ENCODE assay signal across 15 cellular contexts in the genomic region with DNA sequence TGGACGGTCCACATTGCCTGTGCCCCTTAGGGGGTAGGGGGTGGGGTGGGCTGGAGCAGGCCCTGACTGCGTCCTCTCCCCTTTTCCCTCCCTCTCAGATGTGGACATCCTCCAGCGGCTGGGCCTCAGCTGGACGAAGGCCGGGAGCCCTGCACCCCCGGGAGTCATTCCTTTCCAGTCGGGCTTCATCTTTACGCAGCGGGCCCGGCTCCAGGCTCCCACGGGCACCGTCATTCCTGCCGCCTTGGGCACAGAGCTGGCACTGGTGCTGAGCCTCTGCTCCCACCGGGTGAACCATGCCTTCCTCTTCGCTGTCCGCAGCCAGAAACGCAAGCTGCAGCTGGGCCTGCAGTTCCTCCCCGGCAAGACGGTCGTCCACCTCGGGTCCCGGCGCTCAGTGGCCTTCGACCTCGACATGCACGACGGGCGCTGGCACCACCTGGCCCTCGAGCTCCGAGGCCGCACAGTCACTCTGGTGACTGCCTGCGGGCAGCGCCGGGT. TPM values are rescaled to one million over a fixed set of nuclear protein-coding genes. Genes with fewer than 3 reads are reported as not detected.
DNase-seq lines count a peak whose midpoint lies in the region; TF ChIP-seq lines count a peak whose summit lies in the region.
"Had no signal": no experiment of that assay in that cellular context is flagged by ENCODE, and none has a peak within 500 bp of the region (broad histone marks: within the 10 kb centered on the region; RNA-seq: fewer than 3 reads in every experiment).

No MANE protein-coding gene starts in this region.

- H3K36me3 ChIP-seq in BLaER1 treated with 17β-estradiol and CSF1 and Interleukin-3, amounts not matched to agents 10 nM and 100 nM = peaks cover 35 to 80% (median 70%) of the 10 kb centered on the region in 11 experiments; a peak in 21 of 22 replicates
- H3K36me3 ChIP-seq in neuronal stem cell (replicated peaks in 1 of 2; ENCODE audit: control insufficient read depth in 2 of 2, insufficient read depth in 2 of 2, low read length in 2 of 2) (peaks cover 0 to 17% of the 10 kb centered on the region in 2 donors), tibial artery (peaks cover 0 to 6% (median 0%) of the 10 kb centered on the region in 3 donors), mesendoderm (ENCODE audit: control insufficient read depth, insufficient read depth, low read length) (peaks cover 1% of the 10 kb centered on the region)
- H3K36me3 ChIP-seq: BE2C had no signal

- no peak overlapping the region for H3K23ac ChIP-seq in neuronal stem cell (ENCODE audit: low read depth, low read length, poor library complexity)
- H3K23ac ChIP-seq in mesendoderm (ENCODE audit: low read length) = no peak overlapping the region

- H2BK12ac ChIP-seq in neuronal stem cell (ENCODE audit: low read length) = no peak overlapping the region

- H3K56ac ChIP-seq in mesendoderm (ENCODE audit: low read length) = no peak overlapping the region

- no peak overlapping the region for H2AK5ac ChIP-seq in neuronal stem cell (ENCODE audit: low read depth, low read length)
- H2AK5ac ChIP-seq in mesendoderm (ENCODE audit: low read length) = no peak overlapping the region

- H3K27me3 ChIP-seq in BLaER1 treated with 17β-estradiol and CSF1 and Interleukin-3, amounts not matched to agents 10 nM and 100 nM = no peaks in the 10 kb centered on the region
- H3K27me3 ChIP-seq in neuronal stem cell (ENCODE audit: control insufficient read depth in 3 of 3, insufficient read depth in 3 of 3, low read depth in 1 of 3, low read length in 3 of 3) (no peaks in the 10 kb centered on the region), tibial artery (no peaks in the 10 kb centered on the region), mesendoderm (ENCODE audit: insufficient read depth, low read length, poor library complexity) (no peaks in the 10 kb centered on the region)

- DNase-seq in coronary artery (ENCODE audit: low spot score) (no peak), neuronal stem cell (ENCODE audit: low spot score) (no peak), tibial artery (peak in 1 of 2 donors; percentile 83), OCI-M1 (lab: John Stamatoyannopoulos, UW) (no peak), GM19240 (ENCODE audit: insufficient read length, low spot score) (no peak), mesendoderm (no peak)
- DNase-seq: BE2C; Caco-2; CD8-positive, alpha-beta memory T cell; DMS 273 treated with DMSO at 0.1 percent for 48 hours; H7 had no signal

- H3K9me3 ChIP-seq in BLaER1 treated with 17β-estradiol and CSF1 and Interleukin-3, amounts not matched to agents 10 nM and 100 nM (replicated peaks in 1 of 11) = peaks cover 0 to 5% (median 0%) of the 10 kb centered on the region in 11 experiments; a peak in 1 of 22 replicates
- peaks cover 0 to 2% of the 10 kb centered on the region in 2 donors for H3K9me3 ChIP-seq in neuronal stem cell (replicated peaks in 1 of 2; ENCODE audit: control insufficient read depth in 2 of 2, insufficient read depth in 1 of 2, low read depth in 1 of 2, low read length in 2 of 2)
- H3K9me3 ChIP-seq in tibial artery = no peaks in the 10 kb centered on the region
- H3K9me3 ChIP-seq: A549, BE2C, Caco-2 had no signal

- no peak overlapping the region for H3K14ac ChIP-seq in neuronal stem cell (ENCODE audit: low read length)

- WGBS in neuronal stem cell (ENCODE audit: extremely low coverage in 2 of 2, insufficient read length in 2 of 2, insufficient replicate concordance in 1 of 2), 2 donors = no CpG with 5 or more reads among the region's 34 CpGs
- no CpG with 5 or more reads among the region's 34 CpGs for WGBS in mesendoderm (ENCODE audit: extremely low coverage, insufficient coverage, low lambda C conversion rate)

- peaks cover 0 to 100% (median 93%) of the 10 kb centered on the region in 11 experiments; a peak in 20 of 22 replicates for H4K20me1 ChIP-seq in BLaER1 treated with 17β-estradiol and CSF1 and Interleukin-3, amounts not matched to agents 10 nM and 100 nM

- no peak overlapping the region for H4K91ac ChIP-seq in neuronal stem cell (ENCODE audit: low read depth, low read length, poor library complexity)

- H2BK15ac ChIP-seq in neuronal stem cell (ENCODE audit: low read length) = no peak overlapping the region
- H2BK15ac ChIP-seq in mesendoderm (replicated peaks; ENCODE audit: low read depth) = no peak overlapping the region

- H4K5ac ChIP-seq in mesendoderm (ENCODE audit: low read length) = no peak overlapping the region

- H3K4ac ChIP-seq in neuronal stem cell (ENCODE audit: low read length) = no peak overlapping the region
- no peak overlapping the region for H3K4ac ChIP-seq in mesendoderm (ENCODE audit: low read depth, low read length)

- H4K8ac ChIP-seq in neuronal stem cell (ENCODE audit: low read depth, low read length) = no peak overlapping the region
- H4K8ac ChIP-seq in mesendoderm (ENCODE audit: low read depth, low read length) = no peak overlapping the region

- H3K18ac ChIP-seq in neuronal stem cell (ENCODE audit: low read length) = peak overlapping the region; percentile 41
- H3K18ac ChIP-seq in mesendoderm (ENCODE audit: low read length) = no peak overlapping the region

- peak overlapping the region in 3 of 11 experiments; percentile 19 to 37 (median 29); a peak in 4 of 22 replicates for H3K27ac ChIP-seq in BLaER1 treated with 17β-estradiol and CSF1 and Interleukin-3, amounts not matched to agents 10 nM and 100 nM
- H3K27ac ChIP-seq in coronary artery (peak overlapping the region; percentile 34 to 80), neuronal stem cell (replicated peaks; ENCODE audit: low read length) (no peak overlapping the region), tibial artery (peak overlapping the region; percentile 59 to 67), mesendoderm (ENCODE audit: low read depth, low read length) (no peak overlapping the region)
- H3K27ac ChIP-seq: A549, HL-60 had no signal

- H2AFZ ChIP-seq in neuronal stem cell (ENCODE audit: low read length) = no peak overlapping the region
- H2AFZ ChIP-seq: GM23338 had no signal

- H2BK120ac ChIP-seq in neuronal stem cell (ENCODE audit: low read depth, low read length) = no peak overlapping the region
- H2BK120ac ChIP-seq in mesendoderm (ENCODE audit: low read depth, low read length) = no peak overlapping the region

- no peaks in the 10 kb centered on the region for H3K79me2 ChIP-seq in mesendoderm (ENCODE audit: control insufficient read depth, insufficient read depth, low read length)

- H3K4me2 ChIP-seq in BLaER1 treated with 17β-estradiol and CSF1 and Interleukin-3, amounts not matched to agents 10 nM and 100 nM = peak overlapping the region in 7 of 11 experiments; percentile 2 to 85 (median 71); a peak in 9 of 22 replicates
- H3K4me2 ChIP-seq in neuronal stem cell (ENCODE audit: insufficient read depth, low read length, poor library complexity, severe bottlenecking) = no peak overlapping the region
- no peak overlapping the region for H3K4me2 ChIP-seq in mesendoderm (ENCODE audit: low read length)
- H3K4me2 ChIP-seq: A549, GM23338 had no signal

- peaks cover 23 to 78% (median 67%) of the 10 kb centered on the region in 10 experiments for H3K4me1 ChIP-seq in BLaER1 treated with 17β-estradiol and CSF1 and Interleukin-3, amounts not matched to agents 10 nM and 100 nM
- H3K4me1 ChIP-seq in neuronal stem cell (ENCODE audit: control insufficient read depth in 2 of 2, insufficient read depth in 1 of 2, low read depth in 1 of 2, low read length in 2 of 2) (peaks cover 24 to 38% of the 10 kb centered on the region in 2 donors), tibial artery (peaks cover 0 to 68% (median 54%) of the 10 kb centered on the region in 4 donors), mesendoderm (ENCODE audit: control insufficient read depth, low read depth, low read length) (peaks cover 2% of the 10 kb centered on the region)
- H3K4me1 ChIP-seq: BE2C had no signal

- TF ChIP-seq CTCF in coronary artery (IDR thresholded peaks at IDR 0.05) (no peak), tibial artery (IDR thresholded peaks at IDR 0.05) (no peak)

- H3K79me1 ChIP-seq in neuronal stem cell (ENCODE audit: low read depth, low read length) (no peaks in the 10 kb centered on the region), mesendoderm (ENCODE audit: low read length) (peaks cover 5% of the 10 kb centered on the region)

- H3K4me3 ChIP-seq in BLaER1 treated with 17β-estradiol and CSF1 and Interleukin-3, amounts not matched to agents 10 nM and 100 nM = no peak overlapping the region
- H3K4me3 ChIP-seq in coronary artery (no peak overlapping the region), neuronal stem cell (ENCODE audit: low read length in 2 of 2) (no peak overlapping the region), tibial artery (no peak overlapping the region), mesendoderm (ENCODE audit: low read length) (no peak overlapping the region)
- H3K4me3 ChIP-seq: A549, GM23338 had no signal

- H2BK5ac ChIP-seq in neuronal stem cell (ENCODE audit: low read length) = no peak overlapping the region
- H2BK5ac ChIP-seq in mesendoderm (ENCODE audit: low read length) = no peak overlapping the region

- intact Hi-C loops in tibial artery (cut with DNase I; ENCODE audit: low total_unique reads) = loop anchor here (10.0 kb wide), 1 partner anchor 47 kb away; no protein-coding TSS in a partner anchor

- H3K9ac ChIP-seq in BLaER1 treated with 17β-estradiol and CSF1 and Interleukin-3, amounts not matched to agents 10 nM and 100 nM = no peak overlapping the region
- no peak overlapping the region for H3K9ac ChIP-seq in neuronal stem cell (ENCODE audit: low read depth, low read length, poor library complexity)
- H3K9ac ChIP-seq in mesendoderm (ENCODE audit: low read length) = no peak overlapping the region

RNA-seq across cellular contexts. Expression of gene COL27A1, which starts 12.3 kb away (rescaled TPM):
- polyA plus RNA-seq in neuronal stem cell (2013, experiment 1 of 2) = 11.1 TPM
- 11.1 TPM for polyA plus RNA-seq in neuronal stem cell (2013, experiment 2 of 2)
- 13.9 TPM for polyA plus RNA-seq in mesendoderm (2013, experiment 1 of 2)
- polyA plus RNA-seq in mesendoderm (2013, experiment 2 of 2) = 13.5 TPM
- polyA plus RNA-seq: CD8-positive, alpha-beta memory T cell had no signal

Comparison
In these comparisons a context has a peak if more than half of its experiments do, and no peak if none do; other contexts are left out.
1. H3K27ac ChIP-seq: peak in coronary artery (2 of 2) and tibial artery (2 of 2); none in neuronal stem cell (single experiment) and mesendoderm (single experiment).
2. H3K4me2 ChIP-seq: peak in BLaER1 treated with 17β-estradiol and CSF1 and Interleukin-3, amounts not matched to agents 10 nM and 100 nM (7 of 11); none in neuronal stem cell (single experiment) and mesendoderm (single experiment).